In genomic region chr7:100568176-100568935, GRCh38 we compare ENCODE assay signal across 1 cellular context.
A peak's percentile ranks its signal among the peaks of the same experiment; 100 is the strongest.
TF ChIP-seq lines count a peak whose summit lies in the region.

No MANE protein-coding gene starts in this region.

TF ChIP-seq in HepG2, 621 proteins besides CTCF, POLR2A, EP300 and RAD21 (continued from another document and continues in another):
- TF ChIP-seq HMGXB3 (CRISPR knock-in tag; IDR thresholded peaks at IDR 0.05; ENCODE audit: borderline replicate concordance) (peak; percentile 63; the same call in 1 of the 2 replicates), RFX1 (IDR thresholded peaks at IDR 0.05) (no peak), ZNF275 (CRISPR knock-in tag; IDR thresholded peaks at IDR 0.05; ENCODE audit: borderline replicate concordance) (no peak; the same call in 1 of the 2 replicates), PBX3 (CRISPR knock-in tag; IDR thresholded peaks at IDR 0.05; ENCODE audit: borderline replicate concordance) (no peak), TCF7L2 (IDR thresholded peaks at IDR 0.05; ENCODE audit: low read depth, low read length) (no peak), ZNF713 (CRISPR knock-in tag; IDR thresholded peaks at IDR 0.05) (0 out of 2 replicates have a peak, but pooled peaks have one; percentile 85), ZNF570 (CRISPR knock-in tag; IDR thresholded peaks at IDR 0.05; ENCODE audit: borderline replicate concordance) (no peak), BHLHE40 (IDR thresholded peaks at IDR 0.05; ENCODE audit: low read length) (peak; percentile 70), HDAC6 (IDR thresholded peaks at IDR 0.05; ENCODE audit: low read depth, low read length) (no peak), SALL2 (CRISPR knock-in tag; IDR thresholded peaks at IDR 0.05) (peak; percentile 43), ZNF501 (CRISPR knock-in tag; IDR thresholded peaks at IDR 0.05) (no peak), ZNF782 (CRISPR knock-in tag; IDR thresholded peaks at IDR 0.05; ENCODE audit: borderline replicate concordance) (peak; percentile 81; the same call in 1 of the 2 replicates), MED8 (CRISPR knock-in tag; IDR thresholded peaks at IDR 0.05; ENCODE audit: insufficient replicate concordance) (peak; percentile 28), NR2C2 (CRISPR knock-in tag; IDR thresholded peaks at IDR 0.05; ENCODE audit: borderline replicate concordance) (peak; percentile 70), ZNF207 (IDR thresholded peaks at IDR 0.05; ENCODE audit: borderline replicate concordance) (no peak), MTF1 (CRISPR knock-in tag; IDR thresholded peaks at IDR 0.05) (0 out of 2 replicates have a peak, but pooled peaks have one; percentile 42), JUND (CRISPR knock-in tag; IDR thresholded peaks at IDR 0.05) (no peak), ZNF296 (CRISPR knock-in tag; conservative IDR thresholded peaks at IDR 0.05) (peak; percentile 93), HMG20A (CRISPR knock-in tag; IDR thresholded peaks at IDR 0.05; ENCODE audit: borderline replicate concordance) (peak; percentile 32; the same call in 1 of the 2 replicates), TBP (CRISPR knock-in tag; IDR thresholded peaks at IDR 0.05) (0 out of 2 replicates have a peak, but pooled peaks have one; percentile 62), SOX5 (CRISPR knock-in tag; IDR thresholded peaks at IDR 0.05; ENCODE audit: borderline replicate concordance) (peak; percentile 89), ZNF781 (CRISPR knock-in tag; IDR thresholded peaks at IDR 0.05; ENCODE audit: borderline replicate concordance, not compliant biosample characterization) (peak; percentile 6), ZNF407 (CRISPR knock-in tag; IDR thresholded peaks at IDR 0.05; ENCODE audit: not compliant biosample characterization) (peak; percentile 81), ZNF598 (CRISPR knock-in tag; IDR thresholded peaks at IDR 0.05; ENCODE audit: borderline replicate concordance) (no peak; the same call in 1 of the 2 replicates), ZBTB20 (CRISPR knock-in tag; IDR thresholded peaks at IDR 0.05; ENCODE audit: borderline replicate concordance, low read depth) (no peak), HES4 (CRISPR knock-in tag; IDR thresholded peaks at IDR 0.05; ENCODE audit: borderline replicate concordance) (peak; percentile 75; the same call in 1 of the 2 replicates), HNF1B (CRISPR knock-in tag; IDR thresholded peaks at IDR 0.05) (no peak), ZSCAN5A (CRISPR knock-in tag; IDR thresholded peaks at IDR 0.05; ENCODE audit: borderline replicate concordance) (peak; percentile 97), MIER2 (CRISPR knock-in tag; IDR thresholded peaks at IDR 0.05) (peak; percentile 76; the same call in 1 of the 2 replicates), GTF3A (CRISPR knock-in tag; conservative IDR thresholded peaks at IDR 0.05) (peak; percentile 87), NBN (conservative IDR thresholded peaks at IDR 0.05) (no peak), TRIM24 (CRISPR knock-in tag; IDR thresholded peaks at IDR 0.05) (no peak), IRF2 (CRISPR knock-in tag; IDR thresholded peaks at IDR 0.05) (peak; percentile 82), GABPA (IDR thresholded peaks at IDR 0.05; ENCODE audit: low read depth, low read length) (no peak), GABPA (CRISPR knock-in tag; IDR thresholded peaks at IDR 0.05; ENCODE audit: low read depth) (no peak), NR3C1 (CRISPR knock-in tag; IDR thresholded peaks at IDR 0.05) (no peak), THYN1 (CRISPR knock-in tag; IDR thresholded peaks at IDR 0.05; ENCODE audit: borderline replicate concordance, low read depth) (peak; percentile 67; the same call in 1 of the 2 replicates), ZNF292 (CRISPR knock-in tag; IDR thresholded peaks at IDR 0.05; ENCODE audit: borderline replicate concordance, low read depth) (no peak; the same call in 1 of the 2 replicates), ZNF83 (CRISPR knock-in tag; IDR thresholded peaks at IDR 0.05; ENCODE audit: borderline replicate concordance) (peak; percentile 74), SSRP1 (CRISPR knock-in tag; IDR thresholded peaks at IDR 0.05) (peak; percentile 47; the same call in 1 of the 2 replicates)
- TF ChIP-seq, protein P1, sequence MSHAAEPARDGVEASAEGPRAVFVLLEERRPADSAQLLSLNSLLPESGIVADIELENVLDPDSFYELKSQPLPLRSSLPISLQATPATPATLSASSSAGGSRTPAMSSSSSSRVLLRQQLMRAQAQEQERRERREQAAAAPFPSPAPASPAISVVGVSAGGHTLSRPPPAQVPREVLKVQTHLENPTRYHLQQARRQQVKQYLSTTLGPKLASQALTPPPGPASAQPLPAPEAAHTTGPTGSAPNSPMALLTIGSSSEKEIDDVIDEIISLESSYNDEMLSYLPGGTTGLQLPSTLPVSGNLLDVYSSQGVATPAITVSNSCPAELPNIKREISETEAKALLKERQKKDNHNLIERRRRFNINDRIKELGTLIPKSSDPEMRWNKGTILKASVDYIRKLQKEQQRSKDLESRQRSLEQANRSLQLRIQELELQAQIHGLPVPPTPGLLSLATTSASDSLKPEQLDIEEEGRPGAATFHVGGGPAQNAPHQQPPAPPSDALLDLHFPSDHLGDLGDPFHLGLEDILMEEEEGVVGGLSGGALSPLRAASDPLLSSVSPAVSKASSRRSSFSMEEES (CRISPR knock-in tag; IDR thresholded peaks at IDR 0.05): peak; percentile 96
